2 cellular contexts compared by ENCODE assay signal in genomic region chr19:57862351-57862750, GRCh38. TPM values are rescaled to one million over a fixed set of nuclear protein-coding genes. Genes with fewer than 3 reads are reported as not detected.
DNase-seq lines count a peak whose midpoint lies in the region; ATAC-seq, FAIRE-seq and TF ChIP-seq lines count a peak whose summit lies in the region.
"Not testable (repeated sequence)": the region's sequence is repeated elsewhere in the genome, so short reads cannot be mapped to it uniquely, and the experiment has no call there.

No MANE protein-coding gene starts in this region.

- in situ Hi-C loops in HepG2 (cut with HindIII; ENCODE audit: extremely low pct_ligation_motif_present, low pct_unique_long_range_greater_than_20kb): not testable (repeated sequence)

- peaks cover 16% of the 10 kb centered on the region for H3K9me3 ChIP-seq in PC-3 (ENCODE audit: low read length)
- H3K9me3 ChIP-seq in HepG2 (ENCODE audit: low read length): not testable (repeated sequence)

- not testable (repeated sequence) for H3K9ac ChIP-seq in PC-3 (ENCODE audit: low read length); HepG2 (ENCODE audit: insufficient read depth, low read depth, low read length)

- not testable (repeated sequence) for H3K27ac ChIP-seq in PC-3 (ENCODE audit: low read length); HepG2 (ENCODE audit: extremely low read length, insufficient read depth, low read length)

- H3K36me3 ChIP-seq in PC-3 (ENCODE audit: low read depth, low read length) (peaks cover 89% of the 10 kb centered on the region), HepG2 (replicated peaks in 1 of 2; ENCODE audit: control insufficient read depth in 1 of 2, insufficient read depth in 2 of 2, low read length in 2 of 2) (peaks cover 19 to 75% of the 10 kb centered on the region in 2 experiments)

- not testable (repeated sequence) for FAIRE-seq in HepG2 (lab: Jason Lieb, UNC)

- not testable (repeated sequence) for TF ChIP-seq POLR2A in HepG2 (IDR thresholded peaks at IDR 0.05; ENCODE audit: insufficient read depth in 1 of 2, low read depth in 2 of 2, low read length in 2 of 2)

- not testable (repeated sequence) for TF ChIP-seq CTCF in PC-3 (conservative IDR thresholded peaks at IDR 0.05; ENCODE audit: low read depth, low read length); HepG2 (CRISPR knock-in tag; IDR thresholded peaks at IDR 0.05)

- not testable (repeated sequence) for H3K4me2 ChIP-seq in PC-3 (ENCODE audit: low read length); HepG2 (ENCODE audit: low read depth, low read length)

- not testable (repeated sequence) for DNase-seq in PC-3; HepG2 (ENCODE audit: low spot score)

- TF ChIP-seq EP300 in HepG2 (IDR thresholded peaks at IDR 0.05; ENCODE audit: low read depth in 2 of 2, low read length in 2 of 2); HepG2 (CRISPR knock-in tag; IDR thresholded peaks at IDR 0.05; ENCODE audit: borderline replicate concordance): not testable (repeated sequence)

- intact Hi-C loops in PC-3 (cut with micrococcal nuclease); HepG2 (cut with micrococcal nuclease; ENCODE audit: unreplicated experiment): not testable (repeated sequence)

- ATAC-seq in PC-3, HepG2: not testable (repeated sequence)

- TSS peak; percentile 1 for BruUV-seq in PC-3 (replicated peaks; lab: Mats Ljungman, UMichigan)
- TSS peak; percentile 11 for BruUV-seq in HepG2 (replicated peaks; lab: Mats Ljungman, UMichigan)

- not testable (repeated sequence) for H4K20me1 ChIP-seq in PC-3 (ENCODE audit: low read length); HepG2 (ENCODE audit: insufficient read depth, low read length)

- H3K4me3 ChIP-seq in PC-3 (ENCODE audit: low read length); HepG2 (replicated peaks in 1 of 3; ENCODE audit: insufficient read depth in 1 of 3, low read depth in 2 of 3, low read length in 3 of 3): not testable (repeated sequence)

- CTCF ChIA-PET in PC-3 (lab: Charles Lee); HepG2 (lab: Yijun Ruan, JAX; ENCODE audit: low intra/inter-chr PET ratio, low total read pairs): not testable (repeated sequence)

- H3K27me3 ChIP-seq in PC-3 (ENCODE audit: low read length); HepG2 (ENCODE audit: control insufficient read depth in 1 of 2, insufficient read depth in 2 of 2, low read length in 2 of 2): not testable (repeated sequence)

- H3K9me2 ChIP-seq in PC-3 (replicated peaks; ENCODE audit: low read length): not testable (repeated sequence)

- not testable (repeated sequence) for H2AFZ ChIP-seq in PC-3 (ENCODE audit: low read length); HepG2 (ENCODE audit: low read length)

- POLR2A ChIA-PET in PC-3 (lab: Charles Lee; ENCODE audit: unreplicated experiment); HepG2 (lab: Yijun Ruan, JAX): not testable (repeated sequence)

- H3K4me1 ChIP-seq in PC-3 (ENCODE audit: insufficient read depth, low read length); HepG2 (ENCODE audit: insufficient read depth, low read length): not testable (repeated sequence)

- 98% methylated on average over 3 of the region's 3 CpGs for WGBS in HepG2 (ENCODE audit: low lambda C conversion rate)

- not testable (repeated sequence) for H3F3A ChIP-seq in PC-3 (ENCODE audit: low read length, unreplicated experiment)

- not testable (repeated sequence) for TF ChIP-seq RAD21 in HepG2 (CRISPR knock-in tag; IDR thresholded peaks at IDR 0.05)

- not testable (repeated sequence) for H3K79me2 ChIP-seq in PC-3 (ENCODE audit: low read length); HepG2 (ENCODE audit: insufficient read depth, low read length)

RNA-seq across cellular contexts. Expression of gene ZNF587, which starts 12.7 kb away (rescaled TPM):
- total RNA-seq in PC-3 (2014; rRNA removed) (16.3 and 21.4 TPM in 2 replicates), HepG2 (2016; rRNA removed; fragmentation: Illumina TruSeq; extraction: Trizol) (17.5 and 22.9 TPM in 2 replicates)
- 22.5 and 25.4 TPM in 2 replicates for total RNA-seq in HepG2 (2016; cell fraction: cytosol; rRNA removed; fragmentation: Illumina TruSeq; extraction: Trizol; ENCODE audit: low read depth)
- 15.1 and 22.8 TPM in 2 replicates for total RNA-seq in HepG2 (2016; cell fraction: insoluble cytoplasmic fraction; rRNA removed; fragmentation: Illumina TruSeq; extraction: Trizol)
- 13.8 and 14.3 TPM in 2 replicates for total RNA-seq in HepG2 (2016; cell fraction: membrane; rRNA removed; fragmentation: Illumina TruSeq; extraction: Trizol)
- 17.5 and 22.8 TPM in 2 replicates for total RNA-seq in HepG2 (2016; cell fraction: nucleus; rRNA removed; fragmentation: Illumina TruSeq; extraction: Trizol)
- polyA plus RNA-seq in HepG2 (2011; rRNA removed): 8.7 and 12.6 TPM in 2 replicates
- polyA plus RNA-seq in HepG2 (2011; cell fraction: cytosol; rRNA removed): 2.6 and 3.8 TPM in 2 replicates
- 28.6 and 29.8 TPM in 2 replicates for polyA plus RNA-seq in HepG2 (2011; cell fraction: nucleus; rRNA removed)
- 8.0 and 11.1 TPM in 2 replicates for polyA plus RNA-seq in HepG2 (2012)
- polyA plus RNA-seq in HepG2 (2016; cell fraction: cytosol; fragmentation: Illumina TruSeq; extraction: Trizol; ENCODE audit: low read depth): 0.52 and 0.95 TPM in 2 replicates
- 5.2 and 7.9 TPM in 2 replicates for polyA plus RNA-seq in HepG2 (2016; cell fraction: insoluble cytoplasmic fraction; fragmentation: Illumina TruSeq; extraction: Trizol; ENCODE audit: low read depth)
- 0.96 and 2.0 TPM in 2 replicates for polyA plus RNA-seq in HepG2 (2016; cell fraction: membrane; fragmentation: Illumina TruSeq; extraction: Trizol; ENCODE audit: low read depth)
- 41.3 and 44.4 TPM in 2 replicates for polyA plus RNA-seq in HepG2 (2016; cell fraction: nucleus; fragmentation: Illumina TruSeq; extraction: Trizol; ENCODE audit: insufficient read depth, low read depth)
- polyA minus RNA-seq in HepG2 (2011; rRNA and poly(A)+ RNA removed; ENCODE audit: low replicate concordance): 26.7 and 28.9 TPM in 2 replicates
- 17.4 and 22.9 TPM in 2 replicates for polyA minus RNA-seq in HepG2 (2011; cell fraction: cytosol; rRNA and poly(A)+ RNA removed)
- 21.6 and 30.3 TPM in 2 replicates for polyA minus RNA-seq in HepG2 (2011; cell fraction: nucleus; rRNA and poly(A)+ RNA removed)

RNA-seq across cellular contexts. Expression of gene ZNF814, which starts 26.5 kb away (rescaled TPM):
- total RNA-seq in PC-3 (2014; rRNA removed) (3.3 and 3.6 TPM in 2 replicates), HepG2 (2016; rRNA removed; fragmentation: Illumina TruSeq; extraction: Trizol) (2.3 and 3.4 TPM in 2 replicates)
- 0.61 and 0.71 TPM in 2 replicates for total RNA-seq in HepG2 (2016; cell fraction: cytosol; rRNA removed; fragmentation: Illumina TruSeq; extraction: Trizol; ENCODE audit: low read depth)
- 2.3 and 2.9 TPM in 2 replicates for total RNA-seq in HepG2 (2016; cell fraction: insoluble cytoplasmic fraction; rRNA removed; fragmentation: Illumina TruSeq; extraction: Trizol)
- total RNA-seq in HepG2 (2016; cell fraction: membrane; rRNA removed; fragmentation: Illumina TruSeq; extraction: Trizol): 1.4 and 1.5 TPM in 2 replicates
- total RNA-seq in HepG2 (2016; cell fraction: nucleus; rRNA removed; fragmentation: Illumina TruSeq; extraction: Trizol): 5.0 and 5.4 TPM in 2 replicates
- polyA plus RNA-seq in HepG2 (2011; rRNA removed): 2.1 and 2.5 TPM in 2 replicates
- polyA plus RNA-seq in HepG2 (2011; cell fraction: cytosol; rRNA removed): 0.71 and 1.0 TPM in 2 replicates
- 2.6 and 4.3 TPM in 2 replicates for polyA plus RNA-seq in HepG2 (2011; cell fraction: nucleus; rRNA removed)
- 5.2 and 5.4 TPM in 2 replicates for polyA plus RNA-seq in HepG2 (2012)
- polyA plus RNA-seq in HepG2 (2016; cell fraction: cytosol; fragmentation: Illumina TruSeq; extraction: Trizol; ENCODE audit: low read depth): 0.24 and 0.27 TPM in 2 replicates
- polyA plus RNA-seq in HepG2 (2016; cell fraction: insoluble cytoplasmic fraction; fragmentation: Illumina TruSeq; extraction: Trizol; ENCODE audit: low read depth): 0.91 and 0.98 TPM in 2 replicates
- polyA plus RNA-seq in HepG2 (2016; cell fraction: membrane; fragmentation: Illumina TruSeq; extraction: Trizol; ENCODE audit: low read depth): 0.21 and 1.1 TPM in 2 replicates
- polyA plus RNA-seq in HepG2 (2016; cell fraction: nucleus; fragmentation: Illumina TruSeq; extraction: Trizol; ENCODE audit: insufficient read depth, low read depth): 7.3 and 7.5 TPM in 2 replicates
- polyA minus RNA-seq in HepG2 (2011; rRNA and poly(A)+ RNA removed; ENCODE audit: low replicate concordance): 7.9 and 8.9 TPM in 2 replicates
- 0.89 and 1.1 TPM in 2 replicates for polyA minus RNA-seq in HepG2 (2011; cell fraction: cytosol; rRNA and poly(A)+ RNA removed)
- polyA minus RNA-seq in HepG2 (2011; cell fraction: nucleus; rRNA and poly(A)+ RNA removed): 12.0 and 13.2 TPM in 2 replicates

RNA-seq across cellular contexts. Expression of gene ZNF587B, which starts 32.3 kb away (rescaled TPM):
- total RNA-seq in PC-3 (2014; rRNA removed): 21.2 and 28.0 TPM in 2 replicates
- total RNA-seq in HepG2 (2016; rRNA removed; fragmentation: Illumina TruSeq; extraction: Trizol): 29.9 and 33.6 TPM in 2 replicates
- total RNA-seq in HepG2 (2016; cell fraction: cytosol; rRNA removed; fragmentation: Illumina TruSeq; extraction: Trizol; ENCODE audit: low read depth): 3.1 TPM in 2 replicates
- 29.5 and 35.3 TPM in 2 replicates for total RNA-seq in HepG2 (2016; cell fraction: insoluble cytoplasmic fraction; rRNA removed; fragmentation: Illumina TruSeq; extraction: Trizol)
- total RNA-seq in HepG2 (2016; cell fraction: membrane; rRNA removed; fragmentation: Illumina TruSeq; extraction: Trizol): 14.9 and 16.5 TPM in 2 replicates
- total RNA-seq in HepG2 (2016; cell fraction: nucleus; rRNA removed; fragmentation: Illumina TruSeq; extraction: Trizol): 33.7 and 36.4 TPM in 2 replicates
- polyA plus RNA-seq in HepG2 (2011; rRNA removed): 4.3 and 5.2 TPM in 2 replicates
- 1.6 and 2.6 TPM in 2 replicates for polyA plus RNA-seq in HepG2 (2011; cell fraction: cytosol; rRNA removed)
- polyA plus RNA-seq in HepG2 (2011; cell fraction: nucleus; rRNA removed): 10.7 and 10.9 TPM in 2 replicates
- 3.7 and 6.7 TPM in 2 replicates for polyA plus RNA-seq in HepG2 (2012)
- 0.78 and 0.85 TPM in 2 replicates for polyA plus RNA-seq in HepG2 (2016; cell fraction: cytosol; fragmentation: Illumina TruSeq; extraction: Trizol; ENCODE audit: low read depth)
- 9.0 and 9.2 TPM in 2 replicates for polyA plus RNA-seq in HepG2 (2016; cell fraction: insoluble cytoplasmic fraction; fragmentation: Illumina TruSeq; extraction: Trizol; ENCODE audit: low read depth)
- polyA plus RNA-seq in HepG2 (2016; cell fraction: membrane; fragmentation: Illumina TruSeq; extraction: Trizol; ENCODE audit: low read depth): 3.8 and 3.9 TPM in 2 replicates
- 27.7 and 29.1 TPM in 2 replicates for polyA plus RNA-seq in HepG2 (2016; cell fraction: nucleus; fragmentation: Illumina TruSeq; extraction: Trizol; ENCODE audit: insufficient read depth, low read depth)
- 8.5 and 23.1 TPM in 2 replicates for polyA minus RNA-seq in HepG2 (2011; rRNA and poly(A)+ RNA removed; ENCODE audit: low replicate concordance)
- 6.0 and 6.3 TPM in 2 replicates for polyA minus RNA-seq in HepG2 (2011; cell fraction: cytosol; rRNA and poly(A)+ RNA removed)
- polyA minus RNA-seq in HepG2 (2011; cell fraction: nucleus; rRNA and poly(A)+ RNA removed): 29.7 and 33.8 TPM in 2 replicates

RNA-seq across cellular contexts. Expression of gene ZNF552, which starts 47.6 kb away (rescaled TPM):
- 8.4 and 12.0 TPM in 2 replicates for total RNA-seq in PC-3 (2014; rRNA removed)
- 16.3 and 16.6 TPM in 2 replicates for total RNA-seq in HepG2 (2016; rRNA removed; fragmentation: Illumina TruSeq; extraction: Trizol)
- total RNA-seq in HepG2 (2016; cell fraction: cytosol; rRNA removed; fragmentation: Illumina TruSeq; extraction: Trizol; ENCODE audit: low read depth): 2.7 and 4.8 TPM in 2 replicates
- total RNA-seq in HepG2 (2016; cell fraction: insoluble cytoplasmic fraction; rRNA removed; fragmentation: Illumina TruSeq; extraction: Trizol): 16.4 and 17.7 TPM in 2 replicates
- 8.6 and 8.9 TPM in 2 replicates for total RNA-seq in HepG2 (2016; cell fraction: membrane; rRNA removed; fragmentation: Illumina TruSeq; extraction: Trizol)
- 16.0 and 16.1 TPM in 2 replicates for total RNA-seq in HepG2 (2016; cell fraction: nucleus; rRNA removed; fragmentation: Illumina TruSeq; extraction: Trizol)
- 8.1 and 11.7 TPM in 2 replicates for polyA plus RNA-seq in HepG2 (2011; rRNA removed)
- 4.8 and 6.2 TPM in 2 replicates for polyA plus RNA-seq in HepG2 (2011; cell fraction: cytosol; rRNA removed)
- 26.1 and 30.1 TPM in 2 replicates for polyA plus RNA-seq in HepG2 (2011; cell fraction: nucleus; rRNA removed)
- 6.3 and 12.5 TPM in 2 replicates for polyA plus RNA-seq in HepG2 (2012)
- 2.3 TPM in 2 replicates for polyA plus RNA-seq in HepG2 (2016; cell fraction: cytosol; fragmentation: Illumina TruSeq; extraction: Trizol; ENCODE audit: low read depth)
- 11.9 and 12.5 TPM in 2 replicates for polyA plus RNA-seq in HepG2 (2016; cell fraction: insoluble cytoplasmic fraction; fragmentation: Illumina TruSeq; extraction: Trizol; ENCODE audit: low read depth)
- 3.4 and 3.6 TPM in 2 replicates for polyA plus RNA-seq in HepG2 (2016; cell fraction: membrane; fragmentation: Illumina TruSeq; extraction: Trizol; ENCODE audit: low read depth)
- polyA plus RNA-seq in HepG2 (2016; cell fraction: nucleus; fragmentation: Illumina TruSeq; extraction: Trizol; ENCODE audit: insufficient read depth, low read depth): 18.3 and 19.5 TPM in 2 replicates
- 29.3 and 39.6 TPM in 2 replicates for polyA minus RNA-seq in HepG2 (2011; rRNA and poly(A)+ RNA removed; ENCODE audit: low replicate concordance)
- polyA minus RNA-seq in HepG2 (2011; cell fraction: cytosol; rRNA and poly(A)+ RNA removed): 4.4 and 6.0 TPM in 2 replicates
- 35.4 and 48.9 TPM in 2 replicates for polyA minus RNA-seq in HepG2 (2011; cell fraction: nucleus; rRNA and poly(A)+ RNA removed)

RNA-seq across cellular contexts. Expression of gene ZNF417, which starts 54.0 kb away (rescaled TPM):
- total RNA-seq in PC-3 (2014; rRNA removed) (9.3 and 10.1 TPM in 2 replicates), HepG2 (2016; rRNA removed; fragmentation: Illumina TruSeq; extraction: Trizol) (13.7 and 14.1 TPM in 2 replicates)
- 1.1 and 2.1 TPM in 2 replicates for total RNA-seq in HepG2 (2016; cell fraction: cytosol; rRNA removed; fragmentation: Illumina TruSeq; extraction: Trizol; ENCODE audit: low read depth)
- 12.2 and 16.0 TPM in 2 replicates for total RNA-seq in HepG2 (2016; cell fraction: insoluble cytoplasmic fraction; rRNA removed; fragmentation: Illumina TruSeq; extraction: Trizol)
- 5.0 and 5.4 TPM in 2 replicates for total RNA-seq in HepG2 (2016; cell fraction: membrane; rRNA removed; fragmentation: Illumina TruSeq; extraction: Trizol)
- total RNA-seq in HepG2 (2016; cell fraction: nucleus; rRNA removed; fragmentation: Illumina TruSeq; extraction: Trizol): 18.0 and 19.8 TPM in 2 replicates
- polyA plus RNA-seq in HepG2 (2011; rRNA removed): 2.9 and 3.2 TPM in 2 replicates
- polyA plus RNA-seq in HepG2 (2011; cell fraction: cytosol; rRNA removed): 1.2 and 1.9 TPM in 2 replicates
- 7.2 and 7.4 TPM in 2 replicates for polyA plus RNA-seq in HepG2 (2011; cell fraction: nucleus; rRNA removed)
- 3.5 and 3.9 TPM in 2 replicates for polyA plus RNA-seq in HepG2 (2012)
- polyA plus RNA-seq in HepG2 (2016; cell fraction: cytosol; fragmentation: Illumina TruSeq; extraction: Trizol; ENCODE audit: low read depth): 0.35 and 2.0 TPM in 2 replicates
- polyA plus RNA-seq in HepG2 (2016; cell fraction: insoluble cytoplasmic fraction; fragmentation: Illumina TruSeq; extraction: Trizol; ENCODE audit: low read depth): 2.8 and 3.3 TPM in 2 replicates
- polyA plus RNA-seq in HepG2 (2016; cell fraction: membrane; fragmentation: Illumina TruSeq; extraction: Trizol; ENCODE audit: low read depth): 1.3 and 1.8 TPM in 2 replicates
- polyA plus RNA-seq in HepG2 (2016; cell fraction: nucleus; fragmentation: Illumina TruSeq; extraction: Trizol; ENCODE audit: insufficient read depth, low read depth): 11.3 and 15.1 TPM in 2 replicates
- 6.4 and 7.5 TPM in 2 replicates for polyA minus RNA-seq in HepG2 (2011; rRNA and poly(A)+ RNA removed; ENCODE audit: low replicate concordance)
- polyA minus RNA-seq in HepG2 (2011; cell fraction: cytosol; rRNA and poly(A)+ RNA removed): 2.6 and 4.8 TPM in 2 replicates
- 23.2 and 23.7 TPM in 2 replicates for polyA minus RNA-seq in HepG2 (2011; cell fraction: nucleus; rRNA and poly(A)+ RNA removed)
